ENCODE assay signal across 20 cellular contexts in genomic region chr7:151433721-151434400, GRCh38. TPM values are rescaled to one million over a fixed set of nuclear protein-coding genes. Genes with fewer than 3 reads are reported as not detected.
"Had no signal": no experiment of that assay in that cellular context is flagged by ENCODE, and none has a peak within 500 bp of the region (broad histone marks: within the 10 kb centered on the region; RNA-seq: fewer than 3 reads in every experiment).

No MANE protein-coding gene starts in this region.

- H3K27ac Mint-ChIP-seq: brain, neural progenitor cell had no signal

- H3K27me3 ChIP-seq: right lobe of liver, suprapubic skin had no signal

- H2AFZ ChIP-seq: neural progenitor cell had no signal

- H3K36me3 Mint-ChIP-seq: activated naive CD4-positive, alpha-beta T cell treated with anti-CD3 and anti-CD28 coated beads, Interleukin-2, amount 50 U/mL, for 24 hours; brain; neural progenitor cell; stimulated activated naive B cell treated with anti-CD40 and anti-IgM and Interleukin-4, amounts not matched to agents 10 μg/mL and 1 μg/mL and 100 μg/mL, for 72 hours had no signal

- H3K4me3 Mint-ChIP-seq: brain; neural progenitor cell; stimulated activated naive B cell treated with anti-CD40 and anti-IgM and Interleukin-4, amounts not matched to agents 10 μg/mL and 1 μg/mL and 100 μg/mL, for 72 hours had no signal

- H3K4me2 ChIP-seq: neural progenitor cell had no signal

- H3K36me3 ChIP-seq: gastrocnemius medialis, heart right ventricle, left lung, neural progenitor cell, prostate gland, right lobe of liver, spleen, suprapubic skin had no signal

- DNase-seq: activated CD4-positive, alpha-beta T cell treated with anti-CD3 and anti-CD28 coated beads for 4 hours; activated effector memory CD4-positive, alpha-beta T cell treated with Interleukin-2 at 50 U/mL for 16 hours; amygdala; effector memory CD8-positive, alpha-beta T cell; heart right ventricle; islet precursor cell; mesendoderm; right lobe of liver; spleen; stimulated activated CD4-positive, alpha-beta T cell treated with anti-CD3 and anti-CD28 coated beads, Interleukin-1b, Interleukin-23, amount 100 ng/mL, for 48 hours; stimulated activated naive B cell treated with anti-CD40 and anti-IgM and Interleukin-4, amounts not matched to agents 10 μg/mL and 1 μg/mL and 100 μg/mL, for 72 hours had no signal

- H3K27me3 Mint-ChIP-seq: activated naive CD4-positive, alpha-beta T cell treated with anti-CD3 and anti-CD28 coated beads, Interleukin-2, amount 50 U/mL, for 24 hours; effector memory CD8-positive, alpha-beta T cell had no signal

- H3K4me3 ChIP-seq: gastrocnemius medialis, heart right ventricle, left lung, neural progenitor cell, prostate gland, right lobe of liver, spleen, suprapubic skin had no signal

- ATAC-seq: gastrocnemius medialis, heart right ventricle, left lung, right lobe of liver had no signal

- H3K27ac ChIP-seq: epithelial cell of prostate, gastrocnemius medialis, heart right ventricle, left lung, neural progenitor cell, prostate gland, right lobe of liver, suprapubic skin, VCaP had no signal

- H3K9me3 Mint-ChIP-seq: activated naive CD4-positive, alpha-beta T cell treated with anti-CD3 and anti-CD28 coated beads, Interleukin-2, amount 50 U/mL, for 24 hours; effector memory CD8-positive, alpha-beta T cell; neural progenitor cell; stimulated activated naive B cell treated with anti-CD40 and anti-IgM and Interleukin-4, amounts not matched to agents 10 μg/mL and 1 μg/mL and 100 μg/mL, for 72 hours had no signal

- H3K9me3 ChIP-seq: gastrocnemius medialis, heart right ventricle, left lung, prostate gland, right lobe of liver, spleen, suprapubic skin had no signal

- H3K9ac ChIP-seq: neural progenitor cell had no signal

- H3K4me1 ChIP-seq: gastrocnemius medialis, prostate gland, right lobe of liver had no signal

RNA-seq across cellular contexts. Expression of gene CRYGN, which starts 6.1 kb away (rescaled TPM):
- total RNA-seq: gastrocnemius medialis, left lung, prostate gland, right lobe of liver, suprapubic skin had no signal
